In genomic region chr5:127830157-127830556, GRCh38 we compare ENCODE assay signal across 21 cellular contexts.
"Had no signal": no experiment of that assay in that cellular context is flagged by ENCODE, and none has a peak within 500 bp of the region (broad histone marks: within the 10 kb centered on the region; RNA-seq: fewer than 3 reads in every experiment).

No MANE protein-coding gene starts in this region.

- H3K4me1 Mint-ChIP-seq: activated naive CD4-positive, alpha-beta T cell treated with anti-CD3 and anti-CD28 coated beads, Interleukin-2, amount 50 U/mL, for 24 hours; memory B cell; naive thymus-derived CD8-positive, alpha-beta T cell; stimulated activated effector memory CD8-positive, alpha-beta T cell treated with anti-CD3 and anti-CD28 coated beads, Interleukin-12 subunit alpha, Interleukin-12 subunit beta, amount 100 ng/mL, for 72 hours had no signal

- H3K4me2 ChIP-seq: smooth muscle cell had no signal

- H3K9me3 ChIP-seq: ascending aorta, esophagus muscularis mucosa, heart left ventricle, pancreas, right lobe of liver, thoracic aorta, upper lobe of left lung had no signal

- DNase-seq: activated CD4-positive, alpha-beta T cell treated with anti-CD3 and anti-CD28 coated beads for 1 hour; activated CD4-positive, alpha-beta T cell treated with anti-CD3 and anti-CD28 coated beads, Interleukin-2, amount 50 U/mL, for 4 hours; activated gamma-delta T cell; effector CD8-positive, alpha-beta T cell; foreskin melanocyte; heart left ventricle; naive thymus-derived CD8-positive, alpha-beta T cell; pancreas; right lobe of liver; stimulated activated CD4-positive, alpha-beta T cell treated with anti-CD3 and anti-CD28 coated beads, Interleukin-4, amount 100 ng/mL, for 24 hours; upper lobe of left lung; WERI-Rb-1 had no signal

- H3K9me3 Mint-ChIP-seq: activated naive CD4-positive, alpha-beta T cell treated with anti-CD3 and anti-CD28 coated beads, Interleukin-2, amount 50 U/mL, for 24 hours; memory B cell; naive thymus-derived CD8-positive, alpha-beta T cell; stimulated activated effector memory CD8-positive, alpha-beta T cell treated with anti-CD3 and anti-CD28 coated beads, Interleukin-12 subunit alpha, Interleukin-12 subunit beta, amount 100 ng/mL, for 72 hours had no signal

- H3K4me3 Mint-ChIP-seq: activated naive CD4-positive, alpha-beta T cell treated with anti-CD3 and anti-CD28 coated beads, Interleukin-2, amount 50 U/mL, for 24 hours; dendritic cell treated with granulocyte-macrophage colony-stimulating factor and Interleukin-4, amounts not matched to agents 40 ng/mL and 50 ng/mL, for 4 days; memory B cell; naive thymus-derived CD8-positive, alpha-beta T cell; stimulated activated effector memory CD8-positive, alpha-beta T cell treated with anti-CD3 and anti-CD28 coated beads, Interleukin-12 subunit alpha, Interleukin-12 subunit beta, amount 100 ng/mL, for 72 hours had no signal

- H3K36me3 ChIP-seq: ascending aorta, cardiac muscle cell, esophagus muscularis mucosa, heart left ventricle, pancreas, right lobe of liver, thoracic aorta, upper lobe of left lung, WERI-Rb-1 had no signal

- H3K27me3 ChIP-seq: ascending aorta, cardiac muscle cell, esophagus muscularis mucosa, heart left ventricle, pancreas, right lobe of liver, upper lobe of left lung had no signal

- H3K27ac ChIP-seq: ascending aorta, cardiac muscle cell, heart left ventricle, pancreas, right lobe of liver, thoracic aorta, upper lobe of left lung, WERI-Rb-1 had no signal

- ATAC-seq: heart left ventricle; naive thymus-derived CD8-positive, alpha-beta T cell; pancreas; right lobe of liver; stimulated activated effector memory CD8-positive, alpha-beta T cell treated with anti-CD3 and anti-CD28 coated beads, Interleukin-12 subunit alpha, Interleukin-12 subunit beta, amount 100 ng/mL, for 72 hours had no signal

- H3K27ac Mint-ChIP-seq: activated naive CD4-positive, alpha-beta T cell treated with anti-CD3 and anti-CD28 coated beads, Interleukin-2, amount 50 U/mL, for 24 hours; dendritic cell treated with granulocyte-macrophage colony-stimulating factor and Interleukin-4, amounts not matched to agents 40 ng/mL and 50 ng/mL, for 4 days; memory B cell; naive thymus-derived CD8-positive, alpha-beta T cell; stimulated activated effector memory CD8-positive, alpha-beta T cell treated with anti-CD3 and anti-CD28 coated beads, Interleukin-12 subunit alpha, Interleukin-12 subunit beta, amount 100 ng/mL, for 72 hours had no signal

- H3K36me3 Mint-ChIP-seq: activated naive CD4-positive, alpha-beta T cell treated with anti-CD3 and anti-CD28 coated beads, Interleukin-2, amount 50 U/mL, for 24 hours; memory B cell; naive thymus-derived CD8-positive, alpha-beta T cell; stimulated activated effector memory CD8-positive, alpha-beta T cell treated with anti-CD3 and anti-CD28 coated beads, Interleukin-12 subunit alpha, Interleukin-12 subunit beta, amount 100 ng/mL, for 72 hours had no signal

- H3K4me1 ChIP-seq: ascending aorta, pancreas, right lobe of liver, upper lobe of left lung had no signal

- H3K4me3 ChIP-seq: ascending aorta, cardiac muscle cell, esophagus muscularis mucosa, heart left ventricle, pancreas, right lobe of liver, smooth muscle cell, thoracic aorta, upper lobe of left lung had no signal
